24 cellular contexts compared by ENCODE assay signal in the genomic region with DNA sequence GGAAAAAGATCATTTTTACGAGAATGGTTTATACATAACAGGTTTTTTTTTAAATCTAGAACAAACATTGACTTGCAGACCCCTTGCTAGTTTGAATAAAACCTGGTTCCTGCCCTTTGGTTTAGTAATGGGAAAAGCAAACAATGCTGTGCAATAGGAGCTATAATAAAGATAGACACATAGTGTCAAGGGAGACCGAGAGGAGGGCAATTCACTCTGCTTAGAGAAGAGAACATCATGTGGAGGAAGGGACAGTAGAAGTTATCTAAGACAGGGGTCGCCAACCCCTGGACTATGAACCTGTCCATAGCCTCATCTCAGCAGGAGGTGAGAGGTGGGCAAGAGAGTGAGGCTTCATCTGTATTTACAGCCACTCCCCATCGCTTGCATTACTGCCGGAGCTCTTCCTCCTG.
"Had no signal": no experiment of that assay in that cellular context is flagged by ENCODE, and none has a peak within 500 bp of the region (broad histone marks: within the 10 kb centered on the region; RNA-seq: fewer than 3 reads in every experiment).

No MANE protein-coding gene starts in this region.

- H3K9me3 ChIP-seq: body of pancreas, gastroesophageal sphincter, lower lobe of right lung, tibial artery had no signal

- DNase-seq: activated CD4-positive, alpha-beta T cell treated with anti-CD3 and anti-CD28 coated beads for 1 hour; activated CD4-positive, alpha-beta T cell treated with anti-CD3 and anti-CD28 coated beads, Interleukin-2, amount 50 U/mL, for 1 hour; activated CD8-positive, alpha-beta T cell treated with anti-CD3 and anti-CD28 coated beads, Interleukin-2, amount 10 ng/mL, durations not matched to agents 7 days and 5 days; activated gamma-delta T cell treated with Interleukin-2 at 50 U/mL for 16 hours; activated T-cell treated with anti-CD3 and anti-CD28 coated beads, Interleukin-2, amount 50 U/mL, for 1 hour; anterior cingulate cortex; body of pancreas; cortex of kidney; head of caudate nucleus; kidney; lower lobe of right lung; mesendoderm; naive B cell; occipital lobe; small intestine; stimulated activated CD4-positive, alpha-beta T cell treated with anti-CD3 and anti-CD28 coated beads, Interleukin-2, amount 100 ng/mL, for 24 hours; stimulated activated naive CD8-positive, alpha-beta T cell treated with anti-CD3 and anti-CD28 coated beads, Interleukin-15, amount 100 ng/mL, for 72 hours; tibial artery had no signal

- H3K4me1 ChIP-seq: lower lobe of right lung, tibial artery had no signal

- ATAC-seq: activated CD8-positive, alpha-beta T cell treated with anti-CD3 and anti-CD28 coated beads, Interleukin-2, amount 10 ng/mL, durations not matched to agents 7 days and 5 days; body of pancreas; gastroesophageal sphincter; left lobe of liver; lower lobe of right lung; sciatic nerve; stimulated activated effector memory CD8-positive, alpha-beta T cell treated with anti-CD3 and anti-CD28 coated beads, Interleukin-12 subunit alpha, Interleukin-12 subunit beta, amount 100 ng/mL, for 72 hours; stimulated activated naive CD8-positive, alpha-beta T cell treated with anti-CD3 and anti-CD28 coated beads, Interleukin-15, amount 100 ng/mL, for 72 hours had no signal

- H3K36me3 ChIP-seq: cardiac muscle cell, gastroesophageal sphincter, lower lobe of right lung, tibial artery had no signal

- H3K4me3 ChIP-seq: body of pancreas, cardiac muscle cell, gastroesophageal sphincter, lower lobe of right lung, tibial artery had no signal

- H3K27me3 ChIP-seq: body of pancreas, cardiac muscle cell, gastroesophageal sphincter, tibial artery had no signal

- H3K27ac ChIP-seq: body of pancreas, cardiac muscle cell, epithelial cell of prostate, gastroesophageal sphincter, lower lobe of right lung, tibial artery had no signal
